In genomic region chr4:53366301-53366716, GRCh38 we compare ENCODE assay signal across 8 cellular contexts. TPM values are rescaled to one million over a fixed set of nuclear protein-coding genes. Genes with fewer than 3 reads are reported as not detected.
DNase-seq lines count a peak whose midpoint lies in the region; ATAC-seq, FAIRE-seq and TF ChIP-seq lines count a peak whose summit lies in the region.

No MANE protein-coding gene starts in this region.

- H2AFZ ChIP-seq in astrocyte (ENCODE audit: low read depth, low read length) = peak overlapping the region; percentile 95

- H3K36me3 ChIP-seq in ES-I3 (ENCODE audit: insufficient read depth, low read length) (no peaks in the 10 kb centered on the region), astrocyte (ENCODE audit: insufficient read depth, low read length) (no peaks in the 10 kb centered on the region)

- peak overlapping the region; percentile 96 for H3K4me3 ChIP-seq in astrocyte (ENCODE audit: insufficient read depth, low read depth, low read length)
- H3K4me3 ChIP-seq in mononuclear cell (ENCODE audit: low read length) = peak overlapping the region; percentile 73

- peaks cover 26% of the 10 kb centered on the region for H3K27me3 Mint-ChIP-seq in astrocyte (ENCODE audit: low read depth, unreplicated experiment)

- no peak overlapping the region for H3K27ac ChIP-seq in astrocyte (ENCODE audit: low read depth, low read length)

- H3K9ac ChIP-seq in ES-I3 (ENCODE audit: low read depth, low read length) (peak overlapping the region; percentile 63; the same call in 1 of the 2 replicates), astrocyte (ENCODE audit: low read length) (peak overlapping the region; percentile 85)

- TF ChIP-seq CTCF in astrocyte (IDR thresholded peaks at IDR 0.05; ENCODE audit: insufficient read depth, low read depth, low read length) = no peak

- no peak for DNase-seq in astrocyte (ENCODE audit: low read depth)
- DNase-seq in SIG-M5 (lab: John Stamatoyannopoulos, UW) = no peak
- no peak for DNase-seq in NCI-H82 (lab: John Stamatoyannopoulos, UW)
- DNase-seq in kidney tubule cell (ENCODE audit: low spot score) = no peak
- no peak for DNase-seq in T1000 (lab: John Stamatoyannopoulos, UW)

- peaks cover 44% of the 10 kb centered on the region for H3K79me2 ChIP-seq in astrocyte (ENCODE audit: insufficient read depth, low read length)

- no peak for FAIRE-seq in astrocyte (lab: Jason Lieb, UNC)

- no peaks in the 10 kb centered on the region for H3K9me3 Mint-ChIP-seq in astrocyte (ENCODE audit: unreplicated experiment)

- H3K4me1 ChIP-seq in ES-I3 (ENCODE audit: insufficient read depth, low read length) (no peaks in the 10 kb centered on the region), astrocyte (ENCODE audit: insufficient read depth, low read length) (peaks cover 3% of the 10 kb centered on the region), mononuclear cell (ENCODE audit: insufficient read depth, low read length) (peaks cover 22% of the 10 kb centered on the region)

- ATAC-seq in HG02870 (IDR thresholded peaks at IDR 0.05; ENCODE audit: unreplicated experiment) = peak; percentile 9

- H3K4me2 ChIP-seq in astrocyte (ENCODE audit: low read length) = peak overlapping the region; percentile 90

- H3K4me1 Mint-ChIP-seq in astrocyte (ENCODE audit: low read depth, unreplicated experiment) = peaks cover 11% of the 10 kb centered on the region

- H3K36me3 Mint-ChIP-seq in astrocyte (ENCODE audit: low read depth, unreplicated experiment) = no peaks in the 10 kb centered on the region

- peaks cover 3% of the 10 kb centered on the region for H4K20me1 ChIP-seq in astrocyte (ENCODE audit: insufficient read depth, low read length)

- H3K9me3 ChIP-seq in ES-I3 (ENCODE audit: control insufficient read depth, insufficient read depth, low read length) = no peaks in the 10 kb centered on the region
- H3K9me3 ChIP-seq in astrocyte (ENCODE audit: insufficient read depth, low read depth, low read length) = no peaks in the 10 kb centered on the region
- no peaks in the 10 kb centered on the region for H3K9me3 ChIP-seq in mononuclear cell (ENCODE audit: low read depth, low read length)

- H3K27me3 ChIP-seq in astrocyte (ENCODE audit: insufficient read depth, low read length) (peaks cover 10% of the 10 kb centered on the region), mononuclear cell (ENCODE audit: insufficient read depth, low read length) (no peaks in the 10 kb centered on the region)

- H3K4me3 Mint-ChIP-seq in astrocyte (ENCODE audit: unreplicated experiment) = peak overlapping the region; percentile 95

- H3K27ac Mint-ChIP-seq in astrocyte (ENCODE audit: unreplicated experiment) = peak overlapping the region; percentile 11

RNA-seq across cellular contexts. Expression of gene SCFD2, which starts 0.4 kb away (rescaled TPM):
- total RNA-seq in astrocyte = 11.9 and 13.9 TPM in 2 replicates
- total RNA-seq in mononuclear cell = 20.6 TPM

RNA-seq across cellular contexts. Expression of gene FIP1L1, which starts 11.1 kb away (rescaled TPM):
- total RNA-seq in astrocyte (45.4 and 50.9 TPM in 2 replicates), mononuclear cell (91.3 TPM)
